Comparison of ENCODE assay signal across 1 cellular context in genomic region chr7:100428967-100429636, GRCh38.
TF ChIP-seq lines count a peak whose summit lies in the region.

No MANE protein-coding gene starts in this region.

TF ChIP-seq in HepG2, 621 proteins besides CTCF, POLR2A, EP300 and RAD21 (continued from another document and continues in another):
- TF ChIP-seq ZBTB46 (CRISPR knock-in tag; IDR thresholded peaks at IDR 0.05; ENCODE audit: borderline replicate concordance) (no peak), HDAC6 (IDR thresholded peaks at IDR 0.05; ENCODE audit: low read depth, low read length) (no peak), MTA1 (CRISPR knock-in tag; IDR thresholded peaks at IDR 0.05; ENCODE audit: borderline replicate concordance) (no peak), FOXK1 (CRISPR knock-in tag; IDR thresholded peaks at IDR 0.05; ENCODE audit: borderline replicate concordance, low read depth) (peak; percentile 54; the same call in 1 of the 2 replicates), ZNF280D (CRISPR knock-in tag; IDR thresholded peaks at IDR 0.05) (no peak), ZNF280B (CRISPR knock-in tag; IDR thresholded peaks at IDR 0.05; ENCODE audit: borderline replicate concordance) (no peak), ZFAT (CRISPR knock-in tag; conservative IDR thresholded peaks at IDR 0.05) (no peak), TBL1XR1 (IDR thresholded peaks at IDR 0.05; ENCODE audit: borderline replicate concordance, low read length, partially characterized antibody) (peak; percentile 62), ONECUT2 (CRISPR knock-in tag; IDR thresholded peaks at IDR 0.05) (peak; percentile 32; the same call in 1 of the 2 replicates), ATF4 (CRISPR knock-in tag; IDR thresholded peaks at IDR 0.05) (peak in 1 of 2 experiments; percentile 78; a peak in 2 of 4 replicates), ELF1 (CRISPR knock-in tag; IDR thresholded peaks at IDR 0.05) (peak; percentile 67), GABPB1 (CRISPR knock-in tag; IDR thresholded peaks at IDR 0.05) (peak; percentile 82), EED (CRISPR knock-in tag; IDR thresholded peaks at IDR 0.05) (no peak), THAP8 (CRISPR knock-in tag; IDR thresholded peaks at IDR 0.05; ENCODE audit: borderline replicate concordance) (no peak; the same call in 1 of the 2 replicates), ZNF691 (CRISPR knock-in tag; IDR thresholded peaks at IDR 0.05; ENCODE audit: borderline replicate concordance, low read depth) (no peak), ZNF10 (CRISPR knock-in tag; IDR thresholded peaks at IDR 0.05; ENCODE audit: borderline replicate concordance, low read depth) (no peak), ZBTB8A (CRISPR knock-in tag; IDR thresholded peaks at IDR 0.05; ENCODE audit: borderline replicate concordance, low read depth) (no peak), RFX3 (CRISPR knock-in tag; IDR thresholded peaks at IDR 0.05) (no peak; the same call in 1 of the 2 replicates), PAF1 (CRISPR knock-in tag; IDR thresholded peaks at IDR 0.05) (no peak), TEAD3 (CRISPR knock-in tag; optimal IDR thresholded peaks at IDR 0.05; ENCODE audit: borderline replicate concordance) (peak; percentile 47), ZNF441 (CRISPR knock-in tag; IDR thresholded peaks at IDR 0.05; ENCODE audit: borderline replicate concordance) (peak; percentile 35; the same call in 1 of the 2 replicates), ZNF468 (CRISPR knock-in tag; IDR thresholded peaks at IDR 0.05) (no peak), STAT5B (CRISPR knock-in tag; IDR thresholded peaks at IDR 0.05) (no peak), AKNA (CRISPR knock-in tag; IDR thresholded peaks at IDR 0.05; ENCODE audit: borderline replicate concordance) (no peak), ZSCAN25 (CRISPR knock-in tag; IDR thresholded peaks at IDR 0.05) (no peak), HINFP (CRISPR knock-in tag; IDR thresholded peaks at IDR 0.05; ENCODE audit: low read depth) (no peak), KAT7 (CRISPR knock-in tag; IDR thresholded peaks at IDR 0.05; ENCODE audit: borderline replicate concordance) (no peak), ZNF552 (CRISPR knock-in tag; IDR thresholded peaks at IDR 0.05; ENCODE audit: borderline replicate concordance) (no peak), KMT2B (CRISPR knock-in tag; IDR thresholded peaks at IDR 0.05) (no peak), ELF4 (CRISPR knock-in tag; IDR thresholded peaks at IDR 0.05; ENCODE audit: borderline replicate concordance) (no peak), ZSCAN5A (CRISPR knock-in tag; IDR thresholded peaks at IDR 0.05; ENCODE audit: borderline replicate concordance) (no peak), CREBL2 (CRISPR knock-in tag; IDR thresholded peaks at IDR 0.05; ENCODE audit: borderline replicate concordance) (peak; percentile 55; the same call in 1 of the 2 replicates), REXO4 (CRISPR knock-in tag; IDR thresholded peaks at IDR 0.05; ENCODE audit: borderline replicate concordance) (no peak), HOXA3 (CRISPR knock-in tag; IDR thresholded peaks at IDR 0.05) (peak; percentile 21; the same call in 1 of the 2 replicates), MXI1 (IDR thresholded peaks at IDR 0.05; ENCODE audit: borderline replicate concordance, low read depth, low read length) (peak; percentile 75; the same call in 1 of the 3 replicates), SKI (IDR thresholded peaks at IDR 0.05; ENCODE audit: partially characterized antibody) (no peak), ZNF317 (CRISPR knock-in tag; IDR thresholded peaks at IDR 0.05) (no peak), HNRNPK (IDR thresholded peaks at IDR 0.05; ENCODE audit: low read depth, low read length, poor library complexity, severe bottlenecking) (no peak), CC2D1A (CRISPR knock-in tag; IDR thresholded peaks at IDR 0.05) (no peak), SPEN (CRISPR knock-in tag; IDR thresholded peaks at IDR 0.05; ENCODE audit: low read depth) (no peak; the same call in none of the 2 replicates), FLYWCH1 (CRISPR knock-in tag; IDR thresholded peaks at IDR 0.05) (no peak), TFDP1 (CRISPR knock-in tag; IDR thresholded peaks at IDR 0.05; ENCODE audit: borderline replicate concordance) (peak; percentile 97), SOX13 (IDR thresholded peaks at IDR 0.05) (no peak; the same call in 1 of the 2 replicates), SOX13 (CRISPR knock-in tag; conservative IDR thresholded peaks at IDR 0.05 in 1 of 2, IDR thresholded peaks at IDR 0.05 in 1 of 2) (peak in 1 of 2 experiments; percentile 50; a peak in 2 of 4 replicates)
